ENCODE assay signal across 35 cellular contexts in the genomic region with DNA sequence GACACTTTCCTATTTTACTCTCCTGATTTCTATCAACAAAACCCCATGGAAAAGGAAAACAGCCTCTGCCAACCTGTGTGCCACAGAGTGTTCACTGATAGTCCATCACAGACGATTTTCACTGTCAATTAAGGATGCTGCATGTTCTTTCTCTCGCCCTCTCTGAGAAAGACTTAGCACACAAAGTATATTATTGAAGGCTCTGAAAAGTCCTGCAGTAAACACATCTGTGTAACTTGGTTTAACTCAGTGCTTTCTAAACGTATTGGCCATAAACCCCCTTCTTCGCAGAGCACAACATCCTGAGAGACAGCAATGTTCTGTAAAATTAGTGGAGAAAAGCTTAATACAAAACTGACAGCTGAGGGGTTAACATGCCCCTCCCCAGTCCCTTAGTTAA.
"Had no signal": no experiment of that assay in that cellular context is flagged by ENCODE, and none has a peak within 500 bp of the region (broad histone marks: within the 10 kb centered on the region; RNA-seq: fewer than 3 reads in every experiment).

No MANE protein-coding gene starts in this region.

- H3K36me3 Mint-ChIP-seq: activated CD8-positive, alpha-beta memory T cell treated with anti-CD3 and anti-CD28 coated beads, Interleukin-2, amount 10 ng/mL, durations not matched to agents 7 days and 5 days; activated naive CD4-positive, alpha-beta T cell treated with anti-CD3 and anti-CD28 coated beads, Interleukin-2, amount 10 ng/mL, durations not matched to agents 7 days and 5 days; activated naive CD4-positive, alpha-beta T cell treated with anti-CD3 and anti-CD28 coated beads, Interleukin-2, amount 50 U/mL, for 24 hours; activated naive CD8-positive, alpha-beta T cell; activated naive CD8-positive, alpha-beta T cell treated with anti-CD3 and anti-CD28 coated beads, Interleukin-2, amount 10 ng/mL, durations not matched to agents 7 days and 5 days; brain had no signal

- ATAC-seq: activated CD8-positive, alpha-beta memory T cell treated with anti-CD3 and anti-CD28 coated beads, Interleukin-2, amount 10 ng/mL, durations not matched to agents 7 days and 5 days; activated CD8-positive, alpha-beta T cell treated with anti-CD3 and anti-CD28 coated beads, Interleukin-2, amount 10 ng/mL, durations not matched to agents 7 days and 5 days; activated naive CD8-positive, alpha-beta T cell treated with anti-CD3 and anti-CD28 coated beads, Interleukin-2, amount 50 U/mL, for 24 hours had no signal

- H3K9me3 Mint-ChIP-seq: activated B cell treated with CpG ODN at 0.5 μM for 24 hours; activated CD4-positive, alpha-beta memory T cell treated with anti-CD3 and anti-CD28 coated beads, Interleukin-2, amount 10 ng/mL, durations not matched to agents 7 days and 5 days; activated CD4-positive, alpha-beta T cell treated with anti-CD3 and anti-CD28 coated beads, Interleukin-2, amount 10 ng/mL, durations not matched to agents 7 days and 5 days; activated naive CD4-positive, alpha-beta T cell treated with anti-CD3 and anti-CD28 coated beads, Interleukin-2, amount 10 ng/mL, durations not matched to agents 7 days and 5 days; activated naive CD4-positive, alpha-beta T cell treated with anti-CD3 and anti-CD28 coated beads, Interleukin-2, amount 50 U/mL, for 24 hours; activated naive CD8-positive, alpha-beta T cell treated with anti-CD3 and anti-CD28 coated beads, Interleukin-2, amount 10 ng/mL, durations not matched to agents 7 days and 5 days; activated naive CD8-positive, alpha-beta T cell treated with anti-CD3 and anti-CD28 coated beads, Interleukin-2, amount 50 U/mL, for 24 hours; activated T-cell treated with anti-CD3 and anti-CD28 coated beads, Interleukin-2, amount 50 U/mL, for 24 hours; activated T-helper 2 cell treated with anti-CD3 and anti-CD28 coated beads, Interferon-gamma antibody, Interleukin-2, Interleukin-4, amounts not matched to agents 10 μg/mL and 5 μg/mL and 100 μg/mL, durations not matched to agents 14 hours and 24 hours and 36 hours; brain; central memory CD8-positive, alpha-beta T cell; T-helper 1 cell treated with Interleukin-12 subunit alpha and Interleukin-12 subunit beta and Interleukin-4 antibody, amounts not matched to agents 30 μg/mL and 1 μg/mL, for 36 hours; T-helper 2 cell treated with Interferon-gamma antibody and Interleukin-4, amounts not matched to agents 5 μg/mL and 100 μg/mL, for 36 hours had no signal

- H3K4me1 Mint-ChIP-seq: activated B cell treated with CpG ODN at 0.5 μM for 24 hours; activated CD4-positive, alpha-beta memory T cell treated with anti-CD3 and anti-CD28 coated beads, Interleukin-2, amount 10 ng/mL, durations not matched to agents 7 days and 5 days; activated CD4-positive, alpha-beta T cell treated with anti-CD3 and anti-CD28 coated beads, Interleukin-2, amount 10 ng/mL, durations not matched to agents 7 days and 5 days; activated CD8-positive, alpha-beta memory T cell treated with anti-CD3 and anti-CD28 coated beads, Interleukin-2, amount 10 ng/mL, durations not matched to agents 7 days and 5 days; activated naive CD4-positive, alpha-beta T cell treated with anti-CD3 and anti-CD28 coated beads, Interleukin-2, amount 10 ng/mL, durations not matched to agents 7 days and 5 days; activated naive CD4-positive, alpha-beta T cell treated with anti-CD3 and anti-CD28 coated beads, Interleukin-2, amount 50 U/mL, for 24 hours; activated naive CD8-positive, alpha-beta T cell treated with anti-CD3 and anti-CD28 coated beads, Interleukin-2, amount 10 ng/mL, durations not matched to agents 7 days and 5 days; activated naive CD8-positive, alpha-beta T cell treated with anti-CD3 and anti-CD28 coated beads, Interleukin-2, amount 50 U/mL, for 24 hours; central memory CD8-positive, alpha-beta T cell had no signal

- H3K4me3 Mint-ChIP-seq: activated B cell treated with CpG ODN at 0.5 μM for 24 hours; activated CD4-positive, alpha-beta memory T cell treated with anti-CD3 and anti-CD28 coated beads, Interleukin-2, amount 10 ng/mL, durations not matched to agents 7 days and 5 days; activated CD4-positive, alpha-beta T cell treated with anti-CD3 and anti-CD28 coated beads, Interleukin-2, amount 10 ng/mL, durations not matched to agents 7 days and 5 days; activated CD8-positive, alpha-beta memory T cell treated with anti-CD3 and anti-CD28 coated beads, Interleukin-2, amount 10 ng/mL, durations not matched to agents 7 days and 5 days; activated CD8-positive, alpha-beta T cell treated with anti-CD3 and anti-CD28 coated beads, Interleukin-2, amount 10 ng/mL, durations not matched to agents 7 days and 5 days; activated naive CD4-positive, alpha-beta T cell treated with anti-CD3 and anti-CD28 coated beads, Interleukin-2, amount 10 ng/mL, durations not matched to agents 7 days and 5 days; activated naive CD4-positive, alpha-beta T cell treated with anti-CD3 and anti-CD28 coated beads, Interleukin-2, amount 50 U/mL, for 24 hours; activated naive CD8-positive, alpha-beta T cell; activated naive CD8-positive, alpha-beta T cell treated with anti-CD3 and anti-CD28 coated beads, Interleukin-2, amount 10 ng/mL, durations not matched to agents 7 days and 5 days; activated naive CD8-positive, alpha-beta T cell treated with anti-CD3 and anti-CD28 coated beads, Interleukin-2, amount 50 U/mL, for 24 hours; activated T-cell treated with anti-CD3 and anti-CD28 coated beads, Interleukin-2, amount 50 U/mL, for 24 hours; brain; central memory CD8-positive, alpha-beta T cell; T-helper 1 cell treated with Interleukin-12 subunit alpha and Interleukin-12 subunit beta and Interleukin-4 antibody, amounts not matched to agents 30 μg/mL and 1 μg/mL, for 36 hours; T-helper 2 cell treated with Interferon-gamma antibody and Interleukin-4, amounts not matched to agents 5 μg/mL and 100 μg/mL, for 36 hours had no signal

- H3K27me3 Mint-ChIP-seq: activated B cell treated with CpG ODN at 0.5 μM for 24 hours; activated CD4-positive, alpha-beta memory T cell treated with anti-CD3 and anti-CD28 coated beads, Interleukin-2, amount 10 ng/mL, durations not matched to agents 7 days and 5 days; activated CD8-positive, alpha-beta memory T cell treated with anti-CD3 and anti-CD28 coated beads, Interleukin-2, amount 10 ng/mL, durations not matched to agents 7 days and 5 days; activated naive CD4-positive, alpha-beta T cell treated with anti-CD3 and anti-CD28 coated beads, Interleukin-2, amount 10 ng/mL, durations not matched to agents 7 days and 5 days; activated naive CD4-positive, alpha-beta T cell treated with anti-CD3 and anti-CD28 coated beads, Interleukin-2, amount 50 U/mL, for 24 hours; activated naive CD8-positive, alpha-beta T cell; activated naive CD8-positive, alpha-beta T cell treated with anti-CD3 and anti-CD28 coated beads, Interleukin-2, amount 50 U/mL, for 24 hours; activated T-cell treated with anti-CD3 and anti-CD28 coated beads, Interleukin-2, amount 50 U/mL, for 24 hours; brain; central memory CD8-positive, alpha-beta T cell had no signal

- H3K27ac ChIP-seq: ascending aorta, cardiac muscle cell, VCaP had no signal

- H3K27ac Mint-ChIP-seq: activated B cell treated with CpG ODN at 0.5 μM for 24 hours; activated CD4-positive, alpha-beta memory T cell treated with anti-CD3 and anti-CD28 coated beads, Interleukin-2, amount 10 ng/mL, durations not matched to agents 7 days and 5 days; activated CD4-positive, alpha-beta T cell treated with anti-CD3 and anti-CD28 coated beads, Interleukin-2, amount 10 ng/mL, durations not matched to agents 7 days and 5 days; activated CD8-positive, alpha-beta memory T cell treated with anti-CD3 and anti-CD28 coated beads, Interleukin-2, amount 10 ng/mL, durations not matched to agents 7 days and 5 days; activated CD8-positive, alpha-beta T cell treated with anti-CD3 and anti-CD28 coated beads, Interleukin-2, amount 10 ng/mL, durations not matched to agents 7 days and 5 days; activated naive CD4-positive, alpha-beta T cell treated with anti-CD3 and anti-CD28 coated beads, Interleukin-2, amount 10 ng/mL, durations not matched to agents 7 days and 5 days; activated naive CD4-positive, alpha-beta T cell treated with anti-CD3 and anti-CD28 coated beads, Interleukin-2, amount 50 U/mL, for 24 hours; activated naive CD8-positive, alpha-beta T cell; activated naive CD8-positive, alpha-beta T cell treated with anti-CD3 and anti-CD28 coated beads, Interleukin-2, amount 10 ng/mL, durations not matched to agents 7 days and 5 days; activated naive CD8-positive, alpha-beta T cell treated with anti-CD3 and anti-CD28 coated beads, Interleukin-2, amount 50 U/mL, for 24 hours; activated T-cell treated with anti-CD3 and anti-CD28 coated beads, Interleukin-2, amount 50 U/mL, for 24 hours; activated T-helper 2 cell treated with anti-CD3 and anti-CD28 coated beads, Interferon-gamma antibody, Interleukin-2, Interleukin-4, amounts not matched to agents 10 μg/mL and 5 μg/mL and 100 μg/mL, durations not matched to agents 14 hours and 24 hours and 36 hours; T-helper 1 cell treated with Interleukin-12 subunit alpha and Interleukin-12 subunit beta and Interleukin-4 antibody, amounts not matched to agents 30 μg/mL and 1 μg/mL, for 36 hours; T-helper 2 cell treated with Interferon-gamma antibody and Interleukin-4, amounts not matched to agents 5 μg/mL and 100 μg/mL, for 36 hours had no signal

- DNase-seq: activated B cell treated with CpG ODN at 0.5 μM for 24 hours; activated CD4-positive, alpha-beta memory T cell treated with anti-CD3 and anti-CD28 coated beads, Interleukin-2, amount 10 ng/mL, durations not matched to agents 7 days and 5 days; activated CD4-positive, alpha-beta T cell treated with anti-CD3 and anti-CD28 coated beads for 4 hours; activated CD4-positive, alpha-beta T cell treated with anti-CD3 and anti-CD28 coated beads, Interleukin-2, amount 10 ng/mL, durations not matched to agents 7 days and 5 days; activated CD4-positive, alpha-beta T cell treated with anti-CD3 and anti-CD28 coated beads, Interleukin-2, amount 50 U/mL, for 48 hours; activated CD4-positive, CD25-positive, alpha-beta regulatory T cell treated with anti-CD3 and anti-CD28 coated beads, Interleukin-2, amount 50 U/mL, for 72 hours; activated CD8-positive, alpha-beta memory T cell treated with anti-CD3 and anti-CD28 coated beads for 24 hours; activated CD8-positive, alpha-beta memory T cell treated with anti-CD3 and anti-CD28 coated beads, Interleukin-2, amount 10 ng/mL, durations not matched to agents 7 days and 5 days; activated CD8-positive, alpha-beta memory T cell treated with anti-CD3 and anti-CD28 coated beads, Interleukin-2, amount 50 U/mL, for 48 hours; activated CD8-positive, alpha-beta T cell treated with anti-CD3 and anti-CD28 coated beads, Interleukin-2, amount 10 ng/mL, durations not matched to agents 7 days and 5 days; activated effector memory CD4-positive, alpha-beta T cell treated with Interleukin-2 at 50 U/mL for 16 hours; activated gamma-delta T cell; activated naive CD4-positive, alpha-beta T cell treated with anti-CD3 and anti-CD28 coated beads, Interleukin-2, amount 10 ng/mL, durations not matched to agents 7 days and 5 days; activated naive CD4-positive, alpha-beta T cell treated with Interleukin-2 at 50 U/mL for 16 hours; activated naive CD8-positive, alpha-beta T cell treated with anti-CD3 and anti-CD28 coated beads, Interleukin-2, amount 10 ng/mL, durations not matched to agents 7 days and 5 days; activated naive CD8-positive, alpha-beta T cell treated with anti-CD3 and anti-CD28 coated beads, Interleukin-2, amount 50 U/mL, for 24 hours; activated T-cell treated with anti-CD3 and anti-CD28 coated beads, Interleukin-2, amount 50 U/mL, for 24 hours; activated T-cell treated with anti-CD3 and anti-CD28 coated beads, Interleukin-2, amount 50 U/mL, for 48 hours; amygdala; anterior cingulate cortex; caudate nucleus; cerebellar nuclear complex; T-helper 1 cell; T-helper 2 cell; T-helper 9 cell had no signal
